Comparison of ENCODE assay signal across 14 cellular contexts in genomic region chr5:73692981-73693380, GRCh38.
A peak's percentile ranks its signal among the peaks of the same experiment; 100 is the strongest.
DNase-seq lines count a peak whose midpoint lies in the region; ATAC-seq and TF ChIP-seq lines count a peak whose summit lies in the region.
"Had no signal": no experiment of that assay in that cellular context is flagged by ENCODE, and none has a peak within 500 bp of the region (broad histone marks: within the 10 kb centered on the region; RNA-seq: fewer than 3 reads in every experiment).

No MANE protein-coding gene starts in this region.

- no peak for DNase-seq in central memory CD8-positive, alpha-beta T cell (ENCODE audit: low spot score in 2 of 2)
- DNase-seq in sciatic nerve (ENCODE audit: low spot score) (no peak), GF-D8 (lab: John Stamatoyannopoulos, UW) (no peak), germinal center (ENCODE audit: low spot score) (no peak)
- DNase-seq in effector memory CD4-positive, alpha-beta T cell = no peak
- DNase-seq: activated CD4-positive, CD25-positive, alpha-beta regulatory T cell treated with anti-CD3 and anti-CD28 coated beads, Interleukin-2, amount 50 U/mL, for 72 hours; NCI-H526 treated with DMSO at 0.1 percent for 48 hours; retina had no signal

- intact Hi-C loops in sciatic nerve (cut with DNase I) = no loop called here

- H3K27ac ChIP-seq in ACC112 (ENCODE audit: low read depth, low read length) (peak overlapping the region; percentile 73), KMS-11 (no peak overlapping the region)
- H3K27ac ChIP-seq in effector memory CD4-positive, alpha-beta T cell (ENCODE audit: insufficient read depth, low read length, poor library complexity, severe bottlenecking) = no peak overlapping the region
- H3K27ac ChIP-seq: C4-2B had no signal

- peak overlapping the region; percentile 49 for H3K4me3 Mint-ChIP-seq in central memory CD8-positive, alpha-beta T cell
- H3K4me3 Mint-ChIP-seq in nephron = no peak overlapping the region
- H3K4me3 Mint-ChIP-seq: activated naive CD4-positive, alpha-beta T cell treated with anti-CD3 and anti-CD28 coated beads, Interleukin-2, amount 50 U/mL, for 24 hours had no signal

- H3K27me3 ChIP-seq in ACC112 (ENCODE audit: insufficient read depth, low read length) (no peaks in the 10 kb centered on the region), KMS-11 (ENCODE audit: insufficient read depth, low read depth) (no peaks in the 10 kb centered on the region)
- no peaks in the 10 kb centered on the region for H3K27me3 ChIP-seq in effector memory CD4-positive, alpha-beta T cell (replicated peaks; ENCODE audit: control insufficient read depth, insufficient read depth, low read length, poor library complexity, severe bottlenecking)

- no peaks in the 10 kb centered on the region for H3K27me3 Mint-ChIP-seq in central memory CD8-positive, alpha-beta T cell
- H3K27me3 Mint-ChIP-seq in nephron (ENCODE audit: low read depth) = no peaks in the 10 kb centered on the region

- no peaks in the 10 kb centered on the region for H4K20me1 ChIP-seq in KMS-11 (ENCODE audit: insufficient read depth)

- H3K4me1 ChIP-seq in ACC112 (ENCODE audit: control insufficient read depth, insufficient read depth, low read length, unreplicated experiment) (peaks cover 48% of the 10 kb centered on the region), KMS-11 (ENCODE audit: low read depth, poor library complexity, severe bottlenecking) (peaks cover 13% of the 10 kb centered on the region)
- H3K4me1 ChIP-seq in effector memory CD4-positive, alpha-beta T cell (ENCODE audit: control insufficient read depth, insufficient read depth, low read length, poor library complexity, severe bottlenecking) = no peaks in the 10 kb centered on the region
- H3K4me1 ChIP-seq: HAP-1 had no signal

- H3K36me3 ChIP-seq in ACC112 (ENCODE audit: insufficient read depth, low read length) = peaks cover 4% of the 10 kb centered on the region; the same call in 1 of the 2 replicates
- no peaks in the 10 kb centered on the region for H3K36me3 ChIP-seq in KMS-11 (ENCODE audit: insufficient read depth)
- H3K36me3 ChIP-seq in effector memory CD4-positive, alpha-beta T cell (ENCODE audit: control insufficient read depth, insufficient read depth, low read length) = no peaks in the 10 kb centered on the region
- H3K36me3 ChIP-seq: HAP-1 had no signal

- no peak overlapping the region for H2AFZ ChIP-seq in ACC112 (ENCODE audit: low read length, unreplicated experiment)
- H2AFZ ChIP-seq in KMS-11 (ENCODE audit: low read depth) = peak overlapping the region; percentile 41; the same call in 1 of the 2 replicates

- H3K4me3 ChIP-seq in ACC112 (ENCODE audit: low read depth, low read length) = peak overlapping the region; percentile 41; the same call in 1 of the 2 replicates
- no peak overlapping the region for H3K4me3 ChIP-seq in KMS-11 (IDR thresholded peaks at IDR 0.05; ENCODE audit: insufficient read depth, low read depth, low read length)
- no peak overlapping the region for H3K4me3 ChIP-seq in effector memory CD4-positive, alpha-beta T cell (ENCODE audit: insufficient read depth, low read depth, low read length, poor library complexity, severe bottlenecking)
- H3K4me3 ChIP-seq: HAP-1 had no signal

- H3K36me3 Mint-ChIP-seq in central memory CD8-positive, alpha-beta T cell (ENCODE audit: insufficient read depth) = no peaks in the 10 kb centered on the region
- H3K36me3 Mint-ChIP-seq in nephron (ENCODE audit: low read depth) = no peaks in the 10 kb centered on the region
- H3K36me3 Mint-ChIP-seq: activated naive CD4-positive, alpha-beta T cell treated with anti-CD3 and anti-CD28 coated beads, Interleukin-2, amount 50 U/mL, for 24 hours had no signal

- TF ChIP-seq CTCF in KMS-11 (conservative IDR thresholded peaks at IDR 0.05; ENCODE audit: low read depth, low read length) (no peak), nephron (IDR thresholded peaks at IDR 0.05; ENCODE audit: unreplicated experiment in 3 of 3) (no peak)

- no peak overlapping the region for H3K9ac ChIP-seq in KMS-11

- H3K9me3 ChIP-seq in effector memory CD4-positive, alpha-beta T cell (ENCODE audit: control insufficient read depth, low read length) = no peaks in the 10 kb centered on the region
- H3K9me3 ChIP-seq: HAP-1 had no signal

- H3K9me3 Mint-ChIP-seq in central memory CD8-positive, alpha-beta T cell = no peaks in the 10 kb centered on the region
- no peaks in the 10 kb centered on the region for H3K9me3 Mint-ChIP-seq in nephron
- H3K9me3 Mint-ChIP-seq: activated naive CD4-positive, alpha-beta T cell treated with anti-CD3 and anti-CD28 coated beads, Interleukin-2, amount 50 U/mL, for 24 hours had no signal

- H3K4me2 ChIP-seq in KMS-11 = no peak overlapping the region

- H3K4me1 Mint-ChIP-seq in central memory CD8-positive, alpha-beta T cell = peaks cover 35% of the 10 kb centered on the region
- H3K4me1 Mint-ChIP-seq in nephron = peaks cover 23% of the 10 kb centered on the region

- peak overlapping the region; percentile 54 for H3K27ac Mint-ChIP-seq in central memory CD8-positive, alpha-beta T cell (ENCODE audit: low read depth)
- peak overlapping the region in 2 of 3 experiments; percentile 30 to 86 for H3K27ac Mint-ChIP-seq in nephron
- H3K27ac Mint-ChIP-seq: activated naive CD4-positive, alpha-beta T cell treated with anti-CD3 and anti-CD28 coated beads, Interleukin-2, amount 50 U/mL, for 24 hours had no signal

- H3K79me2 ChIP-seq in ACC112 (ENCODE audit: control insufficient read depth, insufficient read depth, low read length, unreplicated experiment) (peaks cover 32% of the 10 kb centered on the region), KMS-11 (ENCODE audit: insufficient read depth, low read depth) (no peaks in the 10 kb centered on the region)

- ATAC-seq in central memory CD8-positive, alpha-beta T cell (replicated peaks; ENCODE audit: extremely low read depth, poor library complexity, severe bottlenecking) = no peak
- ATAC-seq in sciatic nerve = no peak
